ENCODE assay signal across 8 cellular contexts in genomic region chr15:41492597-41493204, GRCh38. TPM values are rescaled to one million over a fixed set of nuclear protein-coding genes. Genes with fewer than 3 reads are reported as not detected.
DNase-seq lines count a peak whose midpoint lies in the region; ATAC-seq and TF ChIP-seq lines count a peak whose summit lies in the region.

No MANE protein-coding gene starts in this region.

- peaks cover 21% of the 10 kb centered on the region for H3K4me1 Mint-ChIP-seq in central memory CD8-positive, alpha-beta T cell
- peaks cover 12% of the 10 kb centered on the region for H3K4me1 Mint-ChIP-seq in nephron

- no peak for ATAC-seq in central memory CD8-positive, alpha-beta T cell (replicated peaks; ENCODE audit: extremely low read depth, poor library complexity, severe bottlenecking)
- ATAC-seq in HG03097 (IDR thresholded peaks at IDR 0.05; ENCODE audit: low FRiP score, unreplicated experiment), result no peak

- H3K27ac Mint-ChIP-seq in central memory CD8-positive, alpha-beta T cell (ENCODE audit: low read depth), result no peak overlapping the region
- H3K27ac Mint-ChIP-seq in nephron, result peak overlapping the region; percentile 8 to 14 (median 11)

- H3K9me3 Mint-ChIP-seq in central memory CD8-positive, alpha-beta T cell, result no peaks in the 10 kb centered on the region
- no peaks in the 10 kb centered on the region for H3K9me3 Mint-ChIP-seq in nephron

- H3K27me3 Mint-ChIP-seq in central memory CD8-positive, alpha-beta T cell, result peaks cover 35% of the 10 kb centered on the region
- peaks cover 70% of the 10 kb centered on the region for H3K27me3 Mint-ChIP-seq in nephron (ENCODE audit: low read depth)

- H3K36me3 Mint-ChIP-seq in central memory CD8-positive, alpha-beta T cell (ENCODE audit: insufficient read depth), result peaks cover 6% of the 10 kb centered on the region
- no peaks in the 10 kb centered on the region for H3K36me3 Mint-ChIP-seq in nephron (ENCODE audit: low read depth)

- TF ChIP-seq CTCF in C4-2B (conservative IDR thresholded peaks at IDR 0.05) (no peak), nephron (IDR thresholded peaks at IDR 0.05; ENCODE audit: unreplicated experiment in 3 of 3) (no peak)

- peak overlapping the region; percentile 36; the same call in 1 of the 2 replicates for H3K27ac ChIP-seq in C4-2B

- peak overlapping the region; percentile 61 for H3K4me3 ChIP-seq in Jurkat, Clone E6-1 (ENCODE audit: low read length)

- no peak for DNase-seq in Jurkat, Clone E6-1 (ENCODE audit: low read depth, low spot score)
- DNase-seq in central memory CD8-positive, alpha-beta T cell (ENCODE audit: low spot score in 2 of 2), result no peak
- no peak for DNase-seq in NCI-H1092 (lab: John Stamatoyannopoulos, UW)
- no peak for DNase-seq in C1 segment of cervical spinal cord (lab: John Stamatoyannopoulos, UW)
- DNase-seq in stimulated activated CD4-positive, alpha-beta T cell treated with anti-CD3 and anti-CD28 coated beads, Interleukin-2, amount 100 ng/mL, for 48 hours, result no peak

- H3K4me3 Mint-ChIP-seq in central memory CD8-positive, alpha-beta T cell, result peak overlapping the region; percentile 82
- peak overlapping the region; percentile 77 to 84 (median 82) for H3K4me3 Mint-ChIP-seq in nephron

RNA-seq across cellular contexts. Expression of gene ITPKA, which starts 1.0 kb away (rescaled TPM):
- polyA plus RNA-seq in Jurkat, Clone E6-1 (2012; ENCODE audit: insufficient read depth, insufficient read length), result 3.5 TPM

RNA-seq across cellular contexts. Expression of gene LTK, which starts 20.9 kb away (rescaled TPM):
- not detected for polyA plus RNA-seq in Jurkat, Clone E6-1 (2012; ENCODE audit: insufficient read depth, insufficient read length)

RNA-seq across cellular contexts. Expression of gene RPAP1, which starts 51.4 kb away (rescaled TPM):
- polyA plus RNA-seq in Jurkat, Clone E6-1 (2012; ENCODE audit: insufficient read depth, insufficient read length), result 42.6 TPM
